8 cellular contexts compared by ENCODE assay signal in genomic region chr1:19310720-19311502, GRCh38. TPM values are rescaled to one million over a fixed set of nuclear protein-coding genes. Genes with fewer than 3 reads are reported as not detected.
DNase-seq lines count a peak whose midpoint lies in the region; ATAC-seq and TF ChIP-seq lines count a peak whose summit lies in the region.

No MANE protein-coding gene starts in this region.

- H3K4me1 ChIP-seq in mucosa of rectum (ENCODE audit: control insufficient read depth in 2 of 2, insufficient read depth in 2 of 2, low read length in 2 of 2) = peaks cover 39 to 45% of the 10 kb centered on the region in 2 donors

- H3K9ac ChIP-seq in mucosa of rectum (ENCODE audit: low read depth in 1 of 2, low read length in 2 of 2) = peak overlapping the region; percentile 72 to 83

- TF ChIP-seq CTCF in GM12864 (IDR thresholded peaks at IDR 0.05; ENCODE audit: low read depth, low read length, missing control alignments) (no peak), NB4 (IDR thresholded peaks at IDR 0.05; ENCODE audit: low read depth, low read length) (no peak), chondrocyte (IDR thresholded peaks at IDR 0.05) (no peak)

- H3K27me3 Mint-ChIP-seq in chondrocyte (ENCODE audit: low read depth) = no peaks in the 10 kb centered on the region

- TF ChIP-seq POLR2A in NB4 (IDR thresholded peaks at IDR 0.05; ENCODE audit: extremely low read depth, insufficient read length) = no peak

- ATAC-seq in HG03457 (IDR thresholded peaks at IDR 0.05; ENCODE audit: unreplicated experiment) (no peak), HG03135 (IDR thresholded peaks at IDR 0.05; ENCODE audit: unreplicated experiment) (no peak), HG03565 (IDR thresholded peaks at IDR 0.05; ENCODE audit: unreplicated experiment) (no peak)

- peak overlapping the region; percentile 90 for H3K4me3 Mint-ChIP-seq in chondrocyte (ENCODE audit: unreplicated experiment)

- H3K36me3 Mint-ChIP-seq in chondrocyte (ENCODE audit: low read depth) = peaks cover 10% of the 10 kb centered on the region

- DNase-seq in GM12864 (ENCODE audit: low read depth) (no peak), NB4 (ENCODE audit: low read depth) (no peak), chondrocyte (ENCODE audit: low spot score) (no peak)
- no peak for DNase-seq in stimulated activated naive CD4-positive, alpha-beta T cell treated with Interleukin-2 at 50 U/mL for 16 hours (lab: John Stamatoyannopoulos, UW)

- H3K27ac ChIP-seq in mucosa of rectum (ENCODE audit: low read depth in 2 of 2, low read length in 2 of 2) = peak overlapping the region; percentile 77 to 80

- no peaks in the 10 kb centered on the region for H3K27me3 ChIP-seq in mucosa of rectum (ENCODE audit: control insufficient read depth in 2 of 2, insufficient read depth in 2 of 2, low read length in 2 of 2)

- H3K27ac Mint-ChIP-seq in chondrocyte (ENCODE audit: unreplicated experiment) = peak overlapping the region; percentile 79

- peaks cover 15 to 18% of the 10 kb centered on the region in 2 donors for H3K36me3 ChIP-seq in mucosa of rectum (ENCODE audit: control insufficient read depth in 2 of 2, insufficient read depth in 2 of 2, low read length in 2 of 2)

- H3K9me3 Mint-ChIP-seq in chondrocyte (ENCODE audit: low read depth) = no peaks in the 10 kb centered on the region

- peaks cover 58% of the 10 kb centered on the region for H3K4me1 Mint-ChIP-seq in chondrocyte (ENCODE audit: low read depth)

- no peaks in the 10 kb centered on the region for H3K9me3 ChIP-seq in mucosa of rectum (ENCODE audit: control insufficient read depth in 2 of 2, low read length in 2 of 2)

- peak overlapping the region; percentile 88 for H3K4me3 ChIP-seq in GM12864 (ENCODE audit: low read depth, low read length)
- peak overlapping the region; percentile 71 for H3K4me3 ChIP-seq in NB4 (ENCODE audit: low read depth, low read length)
- H3K4me3 ChIP-seq in mucosa of rectum (ENCODE audit: low read length in 2 of 2) = peak overlapping the region; percentile 83 to 85

RNA-seq across cellular contexts. Expression of gene AKR7A2, which starts 1.0 kb away (rescaled TPM):
- 46.6 to 48.9 TPM (median 47.1 TPM) in 3 replicates for total RNA-seq in chondrocyte

RNA-seq across cellular contexts. Expression of gene SLC66A1, which starts 1.2 kb away (rescaled TPM):
- 15.7 to 20.1 TPM (median 18.8 TPM) in 3 replicates for total RNA-seq in chondrocyte

RNA-seq across cellular contexts. Expression of gene AKR7A3, which starts 22.3 kb away (rescaled TPM):
- 0.45 to 1.5 TPM (median 0.51 TPM) in 3 replicates for total RNA-seq in chondrocyte

RNA-seq across cellular contexts. Expression of gene MRTO4, which starts 59.3 kb away (rescaled TPM):
- 16.2 to 20.4 TPM (median 17.7 TPM) in 3 replicates for total RNA-seq in chondrocyte

RNA-seq across cellular contexts. Expression of gene EMC1, which starts 59.6 kb away (rescaled TPM):
- 51.9 to 55.6 TPM (median 55.2 TPM) in 3 replicates for total RNA-seq in chondrocyte
